Comparison of ENCODE assay signal across 15 cellular contexts in the genomic region with DNA sequence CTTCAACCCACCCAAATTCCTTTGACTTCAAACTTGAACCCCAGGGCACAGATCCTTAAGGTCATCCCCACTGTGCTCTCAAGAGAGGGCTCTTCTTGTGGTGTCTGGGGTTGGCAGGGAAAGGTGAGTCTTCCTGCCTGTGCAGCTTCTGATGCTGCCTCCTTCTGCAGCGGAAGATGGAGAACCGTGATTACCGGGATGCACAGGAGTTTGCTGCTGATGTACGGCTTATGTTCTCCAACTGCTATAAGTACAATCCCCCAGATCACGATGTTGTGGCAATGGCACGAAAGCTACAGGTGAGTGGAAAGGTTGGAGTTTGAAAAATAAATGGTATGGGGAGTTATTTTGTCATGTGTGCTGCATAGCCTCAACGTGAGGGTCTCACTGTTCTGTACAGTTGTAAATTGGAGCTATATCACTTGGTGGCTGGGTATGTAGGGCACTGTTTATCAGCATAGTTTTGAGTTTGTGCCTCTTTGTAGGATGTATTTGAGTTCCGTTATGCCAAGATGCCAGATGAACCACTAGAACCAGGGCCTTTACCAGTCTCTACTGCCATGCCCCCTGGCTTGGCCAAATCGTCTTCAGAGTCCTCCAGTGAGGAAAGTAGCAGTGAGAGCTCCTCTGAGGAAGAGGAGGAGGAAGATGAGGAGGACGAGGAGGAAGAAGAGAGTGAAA. TPM values are rescaled to one million over a fixed set of nuclear protein-coding genes. Genes with fewer than 3 reads are reported as not detected.
DNase-seq lines count a peak whose midpoint lies in the region; ATAC-seq, FAIRE-seq and TF ChIP-seq lines count a peak whose summit lies in the region.
"Had no signal": no experiment of that assay in that cellular context is flagged by ENCODE, and none has a peak within 500 bp of the region (broad histone marks: within the 10 kb centered on the region; RNA-seq: fewer than 3 reads in every experiment).

No MANE protein-coding gene starts in this region.

- H3K79me2 ChIP-seq in ACC112 (ENCODE audit: control insufficient read depth, insufficient read depth, low read length, unreplicated experiment) (peaks cover 71% of the 10 kb centered on the region), mesendoderm (ENCODE audit: control insufficient read depth, insufficient read depth, low read length) (peaks cover 68% of the 10 kb centered on the region)

- H3K4me3 ChIP-seq in ACC112 (ENCODE audit: low read depth, low read length) (0 out of 2 replicates have a peak overlapping the region, but pooled peaks have one; percentile 92), mesendoderm (ENCODE audit: low read length) (no peak overlapping the region), SJCRH30 (no peak overlapping the region)

- ATAC-seq in activated naive CD4-positive, alpha-beta T cell treated with anti-CD3 and anti-CD28 coated beads, Interleukin-2, amount 50 U/mL, for 72 hours, result no peak
- no peak for ATAC-seq in GM21723 (IDR thresholded peaks at IDR 0.05; ENCODE audit: unreplicated experiment)

- H3K18ac ChIP-seq in mesendoderm (ENCODE audit: low read length), result no peak overlapping the region

- peak overlapping the region; percentile 97 to 99 for H3K27ac Mint-ChIP-seq in activated naive CD4-positive, alpha-beta T cell treated with anti-CD3 and anti-CD28 coated beads, Interleukin-2, amount 50 U/mL, for 72 hours

- no peaks in the 10 kb centered on the region for H3K9me3 Mint-ChIP-seq in activated naive CD4-positive, alpha-beta T cell treated with anti-CD3 and anti-CD28 coated beads, Interleukin-2, amount 50 U/mL, for 72 hours

- no peak overlapping the region for H4K8ac ChIP-seq in mesendoderm (ENCODE audit: low read depth, low read length)

- H2AK5ac ChIP-seq in mesendoderm (ENCODE audit: low read length), result no peak overlapping the region

- no peak overlapping the region for H2BK120ac ChIP-seq in mesendoderm (ENCODE audit: low read depth, low read length)

- no CpG with 5 or more reads among the region's 10 CpGs for WGBS in mesendoderm (ENCODE audit: extremely low coverage, insufficient coverage, low lambda C conversion rate)

- no peak overlapping the region for H2AFZ ChIP-seq in ACC112 (ENCODE audit: low read length, unreplicated experiment)

- no peak overlapping the region for H2BK5ac ChIP-seq in mesendoderm (ENCODE audit: low read length)

- no peak overlapping the region for H3K9ac ChIP-seq in mesendoderm (ENCODE audit: low read length)

- no peaks in the 10 kb centered on the region for H3K27me3 ChIP-seq in ACC112 (ENCODE audit: insufficient read depth, low read length)
- H3K27me3 ChIP-seq in mesendoderm (ENCODE audit: insufficient read depth, low read length, poor library complexity), result no peaks in the 10 kb centered on the region
- H3K27me3 ChIP-seq in SJCRH30, result no peaks in the 10 kb centered on the region

- H3K27ac ChIP-seq in ACC112 (ENCODE audit: low read depth, low read length), result no peak overlapping the region
- H3K27ac ChIP-seq in mesendoderm (ENCODE audit: low read depth, low read length), result no peak overlapping the region
- no peak overlapping the region for H3K27ac ChIP-seq in SJCRH30

- FAIRE-seq in GM12891 (lab: Jason Lieb, UNC), result no peak

- no peaks in the 10 kb centered on the region for H3K9me3 ChIP-seq in SJCRH30 (replicated peaks)

- no peak for TF ChIP-seq POLR2A in GM12891 (IDR thresholded peaks at IDR 0.05; ENCODE audit: low read depth, low read length)

- DNase-seq in GM12891 (ENCODE audit: insufficient read length, low spot score) (no peak), mesendoderm (no peak), head of caudate nucleus (no peak), SJCRH30 (no peak), NCI-H1694 (lab: John Stamatoyannopoulos, UW) (no peak)
- DNase-seq in activated naive CD4-positive, alpha-beta T cell treated with anti-CD3 and anti-CD28 coated beads, Interleukin-2, amount 50 U/mL, for 72 hours (ENCODE audit: low spot score in 2 of 2), result no peak
- DNase-seq: foreskin melanocyte; kidney glomerular epithelial cell; NCI-H1105; NCI-H774; nucleus accumbens; stimulated activated CD4-positive, alpha-beta T cell treated with anti-CD3 and anti-CD28 coated beads, Interleukin-2, amount 100 ng/mL, for 48 hours; substantia nigra had no signal

- peaks cover 86% of the 10 kb centered on the region for H3K36me3 ChIP-seq in ACC112 (ENCODE audit: insufficient read depth, low read length)
- peaks cover 62% of the 10 kb centered on the region for H3K36me3 ChIP-seq in mesendoderm (ENCODE audit: control insufficient read depth, insufficient read depth, low read length)
- H3K36me3 ChIP-seq in SJCRH30, result peaks cover 96% of the 10 kb centered on the region

- no peak overlapping the region for H3K4me2 ChIP-seq in mesendoderm (ENCODE audit: low read length)

- H3K4me1 ChIP-seq in ACC112 (ENCODE audit: control insufficient read depth, insufficient read depth, low read length, unreplicated experiment) (peaks cover 31% of the 10 kb centered on the region), mesendoderm (ENCODE audit: control insufficient read depth, low read depth, low read length) (no peaks in the 10 kb centered on the region), SJCRH30 (no peaks in the 10 kb centered on the region)

- peak overlapping the region; percentile 29 for H3K23ac ChIP-seq in mesendoderm (ENCODE audit: low read length)

- peaks cover 63 to 86% of the 10 kb centered on the region in 2 donors for H3K36me3 Mint-ChIP-seq in activated naive CD4-positive, alpha-beta T cell treated with anti-CD3 and anti-CD28 coated beads, Interleukin-2, amount 50 U/mL, for 72 hours

- peaks cover 22% of the 10 kb centered on the region for H3K79me1 ChIP-seq in mesendoderm (ENCODE audit: low read length)

- no peak overlapping the region for H3K4ac ChIP-seq in mesendoderm (ENCODE audit: low read depth, low read length)

- H4K5ac ChIP-seq in mesendoderm (ENCODE audit: low read length), result no peak overlapping the region

- no peak overlapping the region for H3K56ac ChIP-seq in mesendoderm (ENCODE audit: low read length)

- intact Hi-C loops in head of caudate nucleus (cut with DNase I), result loop anchor here (10.0 kb wide), 1 partner anchor 227 kb away; a partner anchor contains a TSS

- no peak overlapping the region for H2BK15ac ChIP-seq in mesendoderm (replicated peaks; ENCODE audit: low read depth)

TF ChIP-seq in GM12891, 5 proteins besides CTCF, POLR2A, EP300 and RAD21:
- TF ChIP-seq TAF1 (IDR thresholded peaks at IDR 0.05; ENCODE audit: low read depth, low read length) (no peak), POLR2AphosphoS5 (IDR thresholded peaks at IDR 0.05; ENCODE audit: low read depth, low read length) (peak; percentile 56; the same call in 1 of the 2 replicates), SPI1 (IDR thresholded peaks at IDR 0.05; ENCODE audit: low read depth, low read length) (no peak)

RNA-seq across cellular contexts. Expression of a gene that starts 9.0 kb away (rescaled TPM):
- polyA plus RNA-seq in GM12891 (2012; ENCODE audit: low read depth, missing spikeins), result 178 TPM
- total RNA-seq in activated naive CD4-positive, alpha-beta T cell treated with anti-CD3 and anti-CD28 coated beads, Interleukin-2, amount 50 U/mL, for 72 hours, result 100 to 1,000 TPM; 216 to 254 TPM
- polyA plus RNA-seq in mesendoderm (2013, experiment 1 of 2), result 162 TPM
- 162 TPM for polyA plus RNA-seq in mesendoderm (2013, experiment 2 of 2)
- total RNA-seq in SJCRH30 (2014; rRNA removed; shearing (Covaris generic)), result 178 and 199 TPM in 2 replicates

RNA-seq across cellular contexts. Expression of a gene that starts 24.5 kb away (rescaled TPM):
- polyA plus RNA-seq in GM12891 (2012; ENCODE audit: low read depth, missing spikeins), result 434 TPM
- total RNA-seq in activated naive CD4-positive, alpha-beta T cell treated with anti-CD3 and anti-CD28 coated beads, Interleukin-2, amount 50 U/mL, for 72 hours, result 10 to 100 TPM; 23.0 to 33.5 TPM
- polyA plus RNA-seq in mesendoderm (2013, experiment 1 of 2), result 10.8 TPM
- polyA plus RNA-seq in mesendoderm (2013, experiment 2 of 2), result 9.8 TPM
- 0.14 and 0.51 TPM in 2 replicates for total RNA-seq in SJCRH30 (2014; rRNA removed; shearing (Covaris generic))

RNA-seq across cellular contexts. Expression of a gene that starts 32.0 kb away (rescaled TPM):
- polyA plus RNA-seq in GM12891 (2012; ENCODE audit: low read depth, missing spikeins), result 110 TPM
- 1 to 10 TPM; 1.8 to 3.2 TPM for total RNA-seq in activated naive CD4-positive, alpha-beta T cell treated with anti-CD3 and anti-CD28 coated beads, Interleukin-2, amount 50 U/mL, for 72 hours
- 10.2 TPM for polyA plus RNA-seq in mesendoderm (2013, experiment 1 of 2)
- polyA plus RNA-seq in mesendoderm (2013, experiment 2 of 2), result 9.5 TPM
- 0.16 TPM in 1 of 2 replicates, not detected in the other for total RNA-seq in SJCRH30 (2014; rRNA removed; shearing (Covaris generic))

RNA-seq across cellular contexts. Expression of a gene that starts 36.6 kb away (rescaled TPM):
- 358 TPM for polyA plus RNA-seq in GM12891 (2012; ENCODE audit: low read depth, missing spikeins)
- 1 to 10 TPM; 2.8 to 4.5 TPM for total RNA-seq in activated naive CD4-positive, alpha-beta T cell treated with anti-CD3 and anti-CD28 coated beads, Interleukin-2, amount 50 U/mL, for 72 hours
- 1.4 TPM for polyA plus RNA-seq in mesendoderm (2013, experiment 1 of 2)
- 1.1 TPM for polyA plus RNA-seq in mesendoderm (2013, experiment 2 of 2)
- total RNA-seq in SJCRH30 (2014; rRNA removed; shearing (Covaris generic)), result not detected in 2 replicates

Comparison
In these comparisons a context has a peak if more than half of its experiments do, and no peak if none do; other contexts are left out.
1. RNA of a gene that starts 24.5 kb away (total RNA-seq): 23.0 to 33.5 TPM in activated naive CD4-positive, alpha-beta T cell treated with anti-CD3 and anti-CD28 coated beads, Interleukin-2, amount 50 U/mL, for 72 hours; 0.14 to 0.51 TPM in SJCRH30; every median in the first group is over 10 times any median in the second.